In genomic region chr17:79862771-79863440, GRCh38 we compare ENCODE assay signal across 24 cellular contexts.
"Had no signal": no experiment of that assay in that cellular context is flagged by ENCODE, and none has a peak within 500 bp of the region (broad histone marks: within the 10 kb centered on the region; RNA-seq: fewer than 3 reads in every experiment).

No MANE protein-coding gene starts in this region.

- H3K36me3 ChIP-seq: colonic mucosa, esophagus muscularis mucosa, ovary, prostate gland, thoracic aorta, upper lobe of left lung had no signal

- H3K4me3 Mint-ChIP-seq: central memory CD8-positive, alpha-beta T cell; effector memory CD8-positive, alpha-beta T cell; naive thymus-derived CD4-positive, alpha-beta T cell; neural crest cell had no signal

- H3K4me3 ChIP-seq: colonic mucosa, dorsolateral prefrontal cortex, esophagus muscularis mucosa, lung, ovary, prostate gland, thoracic aorta, upper lobe of left lung had no signal

- H3K9me3 Mint-ChIP-seq: activated naive CD4-positive, alpha-beta T cell treated with anti-CD3 and anti-CD28 coated beads, Interleukin-2, amount 50 U/mL, for 72 hours; central memory CD8-positive, alpha-beta T cell; effector memory CD8-positive, alpha-beta T cell; naive thymus-derived CD4-positive, alpha-beta T cell; neural crest cell had no signal

- H3K4me1 ChIP-seq: esophagus muscularis mucosa, prostate gland, upper lobe of left lung had no signal

- H3K9me3 ChIP-seq: colonic mucosa, esophagus muscularis mucosa, ovary, prostate gland, thoracic aorta, upper lobe of left lung had no signal

- H3K27ac Mint-ChIP-seq: activated naive CD4-positive, alpha-beta T cell treated with anti-CD3 and anti-CD28 coated beads, Interleukin-2, amount 50 U/mL, for 72 hours; effector memory CD8-positive, alpha-beta T cell had no signal

- H3K27me3 ChIP-seq: ovary, upper lobe of left lung had no signal

- H3K4me1 Mint-ChIP-seq: central memory CD8-positive, alpha-beta T cell had no signal

- FAIRE-seq: astrocyte, frontal cortex, islet of Langerhans had no signal

- ATAC-seq: activated naive CD4-positive, alpha-beta T cell treated with anti-CD3 and anti-CD28 coated beads, Interleukin-2, amount 50 U/mL, for 72 hours; effector memory CD8-positive, alpha-beta T cell; left colon; naive thymus-derived CD4-positive, alpha-beta T cell had no signal

- DNase-seq: activated CD4-positive, alpha-beta T cell treated with anti-CD3 and anti-CD28 coated beads for 1 hour; activated CD4-positive, alpha-beta T cell treated with anti-CD3 and anti-CD28 coated beads, Interleukin-2, amount 50 U/mL, for 1 hour; activated T-cell treated with anti-CD3 and anti-CD28 coated beads, Interleukin-2, amount 50 U/mL, for 1 hour; colonic mucosa; dorsolateral prefrontal cortex; effector memory CD8-positive, alpha-beta T cell; glutamatergic neuron; hypothalamus; left colon; naive thymus-derived CD4-positive, alpha-beta T cell; ovary; stimulated activated CD4-positive, alpha-beta T cell treated with anti-CD3 and anti-CD28 coated beads, Interleukin-4, amount 100 ng/mL, for 1 hour; stimulated activated naive CD4-positive, alpha-beta T cell had no signal

- H3K27ac ChIP-seq: colonic mucosa, dorsolateral prefrontal cortex, esophagus muscularis mucosa, ovary, prostate gland, thoracic aorta, upper lobe of left lung had no signal

- H3K36me3 Mint-ChIP-seq: activated naive CD4-positive, alpha-beta T cell treated with anti-CD3 and anti-CD28 coated beads, Interleukin-2, amount 50 U/mL, for 72 hours had no signal
